21 cellular contexts compared by ENCODE assay signal in genomic region chr10:76920581-76920980, GRCh38.
"Had no signal": no experiment of that assay in that cellular context is flagged by ENCODE, and none has a peak within 500 bp of the region (broad histone marks: within the 10 kb centered on the region; RNA-seq: fewer than 3 reads in every experiment).

No MANE protein-coding gene starts in this region.

- FAIRE-seq: HTR-8/SVneo had no signal

- H3K4me1 ChIP-seq: SJSA1 had no signal

- H3K36me3 ChIP-seq: SJSA1 had no signal

- H3K9me3 ChIP-seq: SJSA1 had no signal

- H3K4me3 ChIP-seq: SJSA1, SK-N-MC had no signal

- DNase-seq: KBM-7, MM.1S, NCI-H1092 treated with DMSO at 0.1 percent for 48 hours, NCI-H1436, NCI-H187, NCI-H2029, NCI-H2081 treated with DMSO at 0.1 percent for 48 hours, NCI-H2171, NCI-H226, NCI-H446, NCI-H510A, NCI-H524 treated with DMSO at 0.1 percent for 48 hours, NCI-H69, NCI-H774, PC-3, Right ventricle myocardium superior, SIG-M5 had no signal

- H3K27me3 ChIP-seq: SJSA1 had no signal

- H3K27ac ChIP-seq: HL-60, SJSA1, SK-N-MC had no signal
